ENCODE assay signal across 10 cellular contexts in genomic region chr20:19935842-19936241, GRCh38.
DNase-seq lines count a peak whose midpoint lies in the region; ATAC-seq and TF ChIP-seq lines count a peak whose summit lies in the region.
"Had no signal": no experiment of that assay in that cellular context is flagged by ENCODE, and none has a peak within 500 bp of the region (broad histone marks: within the 10 kb centered on the region; RNA-seq: fewer than 3 reads in every experiment).

No MANE protein-coding gene starts in this region.

- H3K4me1 ChIP-seq in heart left ventricle (peaks cover 7 to 94% (median 70%) of the 10 kb centered on the region in 12 donors), lower lobe of right lung (peaks cover 95% of the 10 kb centered on the region), upper lobe of right lung (peaks cover 83% of the 10 kb centered on the region)

- no peaks in the 10 kb centered on the region for H3K27me3 Mint-ChIP-seq in MCF 10A (ENCODE audit: insufficient read depth, unreplicated experiment)

- POLR2A ChIA-PET in MCF 10A (lab: Yijun Ruan, JAX) = interaction anchor here (0.6 to 5.4 kb wide), 12 partner anchors 12 to 178 kb away, joined by 3 to 117 read pairs (median 7); partner anchors contain the start of genes NAA20 and RIN2

- H3K36me3 Mint-ChIP-seq in MCF 10A (ENCODE audit: insufficient read depth, unreplicated experiment) = peaks cover 6% of the 10 kb centered on the region

- no peaks in the 10 kb centered on the region for H3K27me3 ChIP-seq in heart left ventricle
- no peaks in the 10 kb centered on the region for H3K27me3 ChIP-seq in lower lobe of right lung (ENCODE audit: low read depth)
- H3K27me3 ChIP-seq in upper lobe of right lung = no peaks in the 10 kb centered on the region
- H3K27me3 ChIP-seq: MG63 had no signal

- CTCF ChIA-PET in MCF 10A (lab: Yijun Ruan, JAX) = interaction anchor here (0.6 to 1.4 kb wide), 4 partner anchors 12 to 51 kb away, joined by 3 to 5 read pairs (median 4); no protein-coding TSS in a partner anchor

- no peak overlapping the region for H3K27ac Mint-ChIP-seq in MCF 10A (ENCODE audit: low read depth, unreplicated experiment)
- H3K27ac Mint-ChIP-seq: activated CD4-positive, alpha-beta T cell treated with anti-CD3 and anti-CD28 coated beads for 36 hours had no signal

- peak overlapping the region in 11 of 12 donors; percentile 51 to 90 (median 78) for H3K27ac ChIP-seq in heart left ventricle
- peak overlapping the region; percentile 88 for H3K27ac ChIP-seq in lower lobe of right lung
- H3K27ac ChIP-seq in upper lobe of right lung = peak overlapping the region; percentile 81

- peaks cover 0 to 48% (median 7%) of the 10 kb centered on the region in 9 donors for H3K36me3 ChIP-seq in heart left ventricle
- H3K36me3 ChIP-seq in lower lobe of right lung = peaks cover 24% of the 10 kb centered on the region
- H3K36me3 ChIP-seq in upper lobe of right lung = peaks cover 27% of the 10 kb centered on the region
- H3K36me3 ChIP-seq: MG63 had no signal

- WGBS in heart left ventricle, 4 donors = 53 to 62% (median 57%) methylated on average over 7 of the region's 7 CpGs

- no peak for TF ChIP-seq POLR2A in heart left ventricle (IDR thresholded peaks at IDR 0.05)

- no TSS peak for BruUV-seq in MCF 10A (replicated peaks; lab: Mats Ljungman, UMichigan)

- DNase-seq in heart left ventricle (no peak), cardiac septum (ENCODE audit: low spot score) (no peak), MCF 10A (ENCODE audit: unreplicated experiment) (no peak), lower lobe of right lung (peak; percentile 65), upper lobe of right lung (no peak), SIG-M5 (lab: John Stamatoyannopoulos, UW) (no peak)
- no peak for DNase-seq in activated naive CD4-positive, alpha-beta T cell (lab: John Stamatoyannopoulos, UW)
- DNase-seq: activated CD4-positive, alpha-beta T cell treated with anti-CD3 and anti-CD28 coated beads for 36 hours; MG63 had no signal

- H3K4me1 Mint-ChIP-seq in MCF 10A (ENCODE audit: insufficient read depth, unreplicated experiment) = peaks cover 15% of the 10 kb centered on the region

- no peak for TF ChIP-seq CTCF in heart left ventricle (IDR thresholded peaks at IDR 0.05)
- no peak for TF ChIP-seq CTCF in MCF 10A (IDR thresholded peaks at IDR 0.05; ENCODE audit: unreplicated experiment)
- TF ChIP-seq CTCF in lower lobe of right lung (IDR thresholded peaks at IDR 0.05) = no peak
- no peak for TF ChIP-seq CTCF in upper lobe of right lung (IDR thresholded peaks at IDR 0.05)

- no peaks in the 10 kb centered on the region for H3K9me3 ChIP-seq in heart left ventricle
- no peaks in the 10 kb centered on the region for H3K9me3 ChIP-seq in lower lobe of right lung
- no peaks in the 10 kb centered on the region for H3K9me3 ChIP-seq in upper lobe of right lung
- H3K9me3 ChIP-seq: MG63 had no signal

- ATAC-seq in heart left ventricle = no peak
- ATAC-seq in lower lobe of right lung = peak; percentile 45 to 54
- peak; percentile 57 for ATAC-seq in upper lobe of right lung
- no peak for ATAC-seq in HG03571 (IDR thresholded peaks at IDR 0.05; ENCODE audit: unreplicated experiment)
- ATAC-seq: activated CD4-positive, alpha-beta T cell treated with anti-CD3 and anti-CD28 coated beads for 36 hours had no signal

- H3K4me3 ChIP-seq in heart left ventricle = peak overlapping the region in 9 of 12 donors; percentile 25 to 55 (median 40)
- H3K4me3 ChIP-seq in lower lobe of right lung = peak overlapping the region; percentile 42
- peak overlapping the region; percentile 38 for H3K4me3 ChIP-seq in upper lobe of right lung
- H3K4me3 ChIP-seq: MG63 had no signal

- intact Hi-C loops in heart left ventricle (cut with DNase I) = loop anchor here in 4 of 10 donors (5.0 kb wide), 3 partner anchors 36 to 56 kb away; no protein-coding TSS in a partner anchor
- intact Hi-C loops in cardiac septum (cut with DNase I) = loop anchor here (2.0 to 10.0 kb wide), 3 partner anchors 36 to 121 kb away; no protein-coding TSS in a partner anchor
- intact Hi-C loops in MCF 10A (cut with micrococcal nuclease) = loop anchor here (2.0 kb wide), 1 partner anchor 59 kb away; no protein-coding TSS in a partner anchor
- intact Hi-C loops in lower lobe of right lung (cut with DNase I) = no loop called here
- intact Hi-C loops in upper lobe of right lung (cut with DNase I) = no loop called here

- peaks cover 8% of the 10 kb centered on the region for H3K9me3 Mint-ChIP-seq in MCF 10A (ENCODE audit: unreplicated experiment)

- H3K4me3 Mint-ChIP-seq in MCF 10A (ENCODE audit: unreplicated experiment) = peak overlapping the region; percentile 69
- H3K4me3 Mint-ChIP-seq: activated CD4-positive, alpha-beta T cell treated with anti-CD3 and anti-CD28 coated beads for 36 hours had no signal

Comparison
In these comparisons a context has a peak if more than half of its experiments do, and no peak if none do; other contexts are left out.
1. ATAC-seq: peak in lower lobe of right lung (2 of 2) and upper lobe of right lung (single experiment); none in heart left ventricle (0 of 4) and HG03571 (single experiment).
2. intact Hi-C loops: an anchor here in cardiac septum (2.0 to 10.0 kb wide) and MCF 10A (2.0 kb wide); none called in lower lobe of right lung and upper lobe of right lung.
3. Peak in every context shown above with its lines, with median percentiles within 50 percentile points of each other: H3K27ac ChIP-seq and H3K4me3 ChIP-seq.